Comparison of ENCODE assay signal across 16 cellular contexts in the genomic region with DNA sequence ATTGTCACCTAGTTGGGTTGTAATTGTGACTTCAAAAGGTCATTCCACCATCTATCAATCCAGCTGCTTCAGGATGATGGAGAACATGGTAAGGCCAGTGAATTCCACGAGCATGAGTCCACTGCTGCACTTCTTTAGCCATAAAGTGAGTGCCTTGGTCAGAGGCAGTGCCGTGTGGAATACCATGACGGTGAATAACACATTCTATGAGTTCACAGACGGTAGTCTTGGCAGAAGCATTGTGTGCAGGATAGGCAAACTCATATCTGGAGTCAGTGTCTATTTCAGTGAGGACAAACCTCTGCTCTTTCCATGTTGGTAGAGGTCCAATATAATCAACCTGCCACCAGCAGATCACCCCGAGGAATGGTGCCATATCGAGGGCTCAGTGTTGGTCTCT.
DNase-seq lines count a peak whose midpoint lies in the region; ATAC-seq and TF ChIP-seq lines count a peak whose summit lies in the region.
"Had no signal": no experiment of that assay in that cellular context is flagged by ENCODE, and none has a peak within 500 bp of the region (broad histone marks: within the 10 kb centered on the region; RNA-seq: fewer than 3 reads in every experiment).

No MANE protein-coding gene starts in this region.

- H3K4me1 Mint-ChIP-seq in HFFc6 (ENCODE audit: low read depth): no peaks in the 10 kb centered on the region; the same call in 1 of the 2 replicates

- H3K36me3 ChIP-seq in heart left ventricle (no peaks in the 10 kb centered on the region), esophagus squamous epithelium (no peaks in the 10 kb centered on the region)

- no peak overlapping the region for H3K4me3 Mint-ChIP-seq in HFFc6
- H3K4me3 Mint-ChIP-seq: CD8-positive, alpha-beta T cell had no signal

- no peaks in the 10 kb centered on the region; the same call in 1 of the 2 replicates for H3K36me3 Mint-ChIP-seq in HFFc6 (ENCODE audit: low read depth)
- H3K36me3 Mint-ChIP-seq: CD8-positive, alpha-beta T cell; IgD-negative memory B cell had no signal

- H3K9me3 Mint-ChIP-seq in HFFc6: peaks cover 21% of the 10 kb centered on the region
- H3K9me3 Mint-ChIP-seq: CD8-positive, alpha-beta T cell had no signal

- no peak for TF ChIP-seq POLR2A in heart left ventricle (IDR thresholded peaks at IDR 0.05)
- no peak for TF ChIP-seq POLR2A in esophagus squamous epithelium (IDR thresholded peaks at IDR 0.05)

- no peak overlapping the region for H3K27ac Mint-ChIP-seq in HFFc6
- H3K27ac Mint-ChIP-seq: CD8-positive, alpha-beta T cell; IgD-negative memory B cell had no signal

- no peak for TF ChIP-seq CTCF in HFFc6 (IDR thresholded peaks at IDR 0.05)
- TF ChIP-seq CTCF in fibroblast of mammary gland (conservative IDR thresholded peaks at IDR 0.05; ENCODE audit: control insufficient read depth, insufficient read depth, low read depth, low read length): no peak
- TF ChIP-seq CTCF in heart left ventricle (IDR thresholded peaks at IDR 0.05): no peak
- TF ChIP-seq CTCF in esophagus squamous epithelium (IDR thresholded peaks at IDR 0.05): no peak

- no peak overlapping the region for H3K4me3 ChIP-seq in fibroblast of mammary gland (ENCODE audit: control insufficient read depth, low read depth, low read length)
- no peak overlapping the region for H3K4me3 ChIP-seq in heart left ventricle
- H3K4me3 ChIP-seq in esophagus squamous epithelium: no peak overlapping the region

- DNase-seq in HFFc6: peak; percentile 10
- DNase-seq in RPMI7951 (ENCODE audit: low read depth): peak; percentile 64
- DNase-seq in fibroblast of mammary gland (ENCODE audit: low read depth): peak; percentile 42
- DNase-seq in heart left ventricle: no peak
- DNase-seq in esophagus squamous epithelium (lab: John Stamatoyannopoulos, UW): no peak
- DNase-seq in NCI-H510A treated with DMSO at 0.1 percent for 48 hours (lab: John Stamatoyannopoulos, UW): no peak
- DNase-seq: CD8-positive, alpha-beta T cell; DMS79; GDM1; Kasumi-1; MV-4-11; NCI-H1417 treated with DMSO at 0.1 percent for 48 hours; NCI-H1930; NCI-H69 had no signal

- H3K27me3 Mint-ChIP-seq in HFFc6 (ENCODE audit: insufficient read depth): no peaks in the 10 kb centered on the region
- H3K27me3 Mint-ChIP-seq: IgD-negative memory B cell had no signal

- H3K27ac ChIP-seq in heart left ventricle: no peak overlapping the region
- no peak overlapping the region for H3K27ac ChIP-seq in esophagus squamous epithelium

- 82 to 86% (median 84%) methylated on average over 6 of the region's 6 CpGs for WGBS in heart left ventricle, 4 donors
- WGBS in esophagus squamous epithelium, 2 donors: 83 to 86% methylated on average over 6 of the region's 6 CpGs

- H3K27me3 ChIP-seq in heart left ventricle (no peaks in the 10 kb centered on the region), esophagus squamous epithelium (no peaks in the 10 kb centered on the region)

- H3K4me1 ChIP-seq in heart left ventricle (no peaks in the 10 kb centered on the region), esophagus squamous epithelium (no peaks in the 10 kb centered on the region)

- H3K9me3 ChIP-seq in heart left ventricle (peaks cover 0 to 3% (median 0%) of the 10 kb centered on the region in 12 donors), esophagus squamous epithelium (no peaks in the 10 kb centered on the region)

- ATAC-seq in heart left ventricle: no peak
- no peak for ATAC-seq in HG02981 (IDR thresholded peaks at IDR 0.05; ENCODE audit: unreplicated experiment)
- ATAC-seq: CD8-positive, alpha-beta T cell had no signal

- intact Hi-C loops in heart left ventricle (cut with DNase I): no loop called here
- intact Hi-C loops in esophagus squamous epithelium (cut with DNase I): no loop called here

Comparison
In these comparisons a context has a peak if more than half of its experiments do, and no peak if none do; other contexts are left out.
1. DNase-seq: peak in HFFc6 (single experiment), RPMI7951 (single experiment) and fibroblast of mammary gland (single experiment); none in heart left ventricle (0 of 5), esophagus squamous epithelium (single experiment) and NCI-H510A treated with DMSO at 0.1 percent for 48 hours (single experiment).